22 cellular contexts compared by ENCODE assay signal in genomic region chr13:97853550-97853949, GRCh38.
A peak's percentile ranks its signal among the peaks of the same experiment; 100 is the strongest.
DNase-seq lines count a peak whose midpoint lies in the region; FAIRE-seq and TF ChIP-seq lines count a peak whose summit lies in the region.
"Had no signal": no experiment of that assay in that cellular context is flagged by ENCODE, and none has a peak within 500 bp of the region (broad histone marks: within the 10 kb centered on the region; RNA-seq: fewer than 3 reads in every experiment).

No MANE protein-coding gene starts in this region.

- POLR2A ChIA-PET in A673 (lab: Charles Lee; ENCODE audit: low non-redundant PET), result interaction anchor here (0.7 to 0.8 kb wide), 2 partner anchors 335 to 617 kb away, joined by 4 to 5 read pairs; no protein-coding TSS in a partner anchor

- H3K27ac ChIP-seq in A673 (ENCODE audit: low read depth, low read length, poor library complexity, severe bottlenecking), result peak overlapping the region; percentile 16
- H3K27ac ChIP-seq in esophagus muscularis mucosa (replicated peaks in 1 of 4), result no peak overlapping the region
- no peak overlapping the region for H3K27ac ChIP-seq in breast epithelium
- H3K27ac ChIP-seq: ascending aorta, coronary artery had no signal

- H3K27me3 ChIP-seq in A673 (replicated peaks; ENCODE audit: insufficient read depth, low read depth, low read length, poor library complexity), result no peaks in the 10 kb centered on the region
- H3K27me3 ChIP-seq in esophagus muscularis mucosa, result no peaks in the 10 kb centered on the region
- H3K27me3 ChIP-seq in breast epithelium, result no peaks in the 10 kb centered on the region
- H3K27me3 ChIP-seq: ascending aorta had no signal

- DNase-seq in A673 (ENCODE audit: low spot score) (no peak), H54 (ENCODE audit: insufficient read length, low spot score) (no peak), amniotic stem cell (lab: John Stamatoyannopoulos, UW) (peak; percentile 40), hepatic stellate cell (ENCODE audit: low spot score) (peak; percentile 39), esophagus muscularis mucosa (ENCODE audit: extremely low spot score) (no peak), hypothalamus (lab: John Stamatoyannopoulos, UW) (no peak), breast epithelium (ENCODE audit: low spot score in 2 of 2) (no peak), posterior cingulate gyrus (no peak)
- DNase-seq: activated B cell treated with CpG ODN at 0.5 μM for 24 hours; activated CD8-positive, alpha-beta memory T cell treated with anti-CD3 and anti-CD28 coated beads for 24 hours; activated naive CD4-positive, alpha-beta T cell treated with anti-CD3 and anti-CD28 coated beads for 36 hours; activated T-cell treated with anti-CD3 and anti-CD28 coated beads, Interleukin-2, amount 50 U/mL, for 48 hours; kidney glomerular epithelial cell; NCI-H1092; NCI-H2029 treated with DMSO at 0.1 percent for 48 hours; T-helper 9 cell had no signal

- peak; percentile 50 for FAIRE-seq in H54 (lab: Jason Lieb, UNC)
- FAIRE-seq: endometrium, frontal cortex, G401.6, K562 had no signal

- CTCF ChIA-PET in A673 (lab: Charles Lee), result no interaction called here

- TF ChIP-seq POLR2A in H54 (IDR thresholded peaks at IDR 0.05; ENCODE audit: low read depth, low read length) (no peak), esophagus muscularis mucosa (IDR thresholded peaks at IDR 0.05; ENCODE audit: low read depth) (no peak), breast epithelium (IDR thresholded peaks at IDR 0.05) (no peak)

- no peak overlapping the region for H3K4me3 ChIP-seq in A673 (ENCODE audit: low read depth, low read length, poor library complexity, severe bottlenecking)
- H3K4me3 ChIP-seq in esophagus muscularis mucosa, result no peak overlapping the region
- H3K4me3 ChIP-seq in breast epithelium, result no peak overlapping the region
- H3K4me3 ChIP-seq: ascending aorta, coronary artery, K562 had no signal

- BruUV-seq in A673 (replicated peaks; lab: Mats Ljungman, UMichigan), result no TSS peak

- H3K4me1 ChIP-seq in A673 (ENCODE audit: insufficient read depth, low read length, poor library complexity, severe bottlenecking), result peaks cover 41% of the 10 kb centered on the region
- peaks cover 0 to 10% (median 9%) of the 10 kb centered on the region in 4 donors for H3K4me1 ChIP-seq in esophagus muscularis mucosa
- no peaks in the 10 kb centered on the region for H3K4me1 ChIP-seq in breast epithelium

- TF ChIP-seq EP300 in esophagus muscularis mucosa (IDR thresholded peaks at IDR 0.05), result no peak

- TF ChIP-seq CTCF in A673 (conservative IDR thresholded peaks at IDR 0.05; ENCODE audit: low read depth, low read length) (no peak), esophagus muscularis mucosa (IDR thresholded peaks at IDR 0.05) (no peak), breast epithelium (IDR thresholded peaks at IDR 0.05) (no peak)

- intact Hi-C loops in A673 (cut with micrococcal nuclease; ENCODE audit: unreplicated experiment), result loop anchor here (10.0 kb wide), 2 partner anchors 291 to 581 kb away; partner anchors contain the start of gene FARP1
- intact Hi-C loops in esophagus muscularis mucosa (cut with DNase I), result loop anchor here (10.0 kb wide), 1 partner anchor 821 kb away; no protein-coding TSS in a partner anchor
- intact Hi-C loops in breast epithelium (cut with DNase I; ENCODE audit: low total_unique reads), result no loop called here
- intact Hi-C loops in posterior cingulate gyrus (cut with DNase I), result loop anchor here (10.0 kb wide), 1 partner anchor 581 kb away; no protein-coding TSS in a partner anchor

- H3K36me3 ChIP-seq in A673 (ENCODE audit: insufficient read depth, low read length, poor library complexity, severe bottlenecking) (no peaks in the 10 kb centered on the region), esophagus muscularis mucosa (no peaks in the 10 kb centered on the region), breast epithelium (no peaks in the 10 kb centered on the region)
- H3K36me3 ChIP-seq: ascending aorta had no signal

- H3K9me3 ChIP-seq in A673 (ENCODE audit: low read depth, low read length, poor library complexity, severe bottlenecking) (peaks cover 8% of the 10 kb centered on the region), esophagus muscularis mucosa (no peaks in the 10 kb centered on the region), breast epithelium (no peaks in the 10 kb centered on the region)
- H3K9me3 ChIP-seq: ascending aorta had no signal

- WGBS in esophagus muscularis mucosa, result 68% methylated on average over 4 of the region's 4 CpGs

Comparison
In these comparisons a context has a peak if more than half of its experiments do, and no peak if none do; other contexts are left out.
1. DNase-seq: peak in amniotic stem cell (single experiment) and hepatic stellate cell (single experiment); none in A673 (single experiment), H54 (single experiment), esophagus muscularis mucosa (single experiment), hypothalamus (0 of 51), breast epithelium (0 of 2) and posterior cingulate gyrus (0 of 10).